ENCODE assay signal across 1 cellular context in the genomic region with DNA sequence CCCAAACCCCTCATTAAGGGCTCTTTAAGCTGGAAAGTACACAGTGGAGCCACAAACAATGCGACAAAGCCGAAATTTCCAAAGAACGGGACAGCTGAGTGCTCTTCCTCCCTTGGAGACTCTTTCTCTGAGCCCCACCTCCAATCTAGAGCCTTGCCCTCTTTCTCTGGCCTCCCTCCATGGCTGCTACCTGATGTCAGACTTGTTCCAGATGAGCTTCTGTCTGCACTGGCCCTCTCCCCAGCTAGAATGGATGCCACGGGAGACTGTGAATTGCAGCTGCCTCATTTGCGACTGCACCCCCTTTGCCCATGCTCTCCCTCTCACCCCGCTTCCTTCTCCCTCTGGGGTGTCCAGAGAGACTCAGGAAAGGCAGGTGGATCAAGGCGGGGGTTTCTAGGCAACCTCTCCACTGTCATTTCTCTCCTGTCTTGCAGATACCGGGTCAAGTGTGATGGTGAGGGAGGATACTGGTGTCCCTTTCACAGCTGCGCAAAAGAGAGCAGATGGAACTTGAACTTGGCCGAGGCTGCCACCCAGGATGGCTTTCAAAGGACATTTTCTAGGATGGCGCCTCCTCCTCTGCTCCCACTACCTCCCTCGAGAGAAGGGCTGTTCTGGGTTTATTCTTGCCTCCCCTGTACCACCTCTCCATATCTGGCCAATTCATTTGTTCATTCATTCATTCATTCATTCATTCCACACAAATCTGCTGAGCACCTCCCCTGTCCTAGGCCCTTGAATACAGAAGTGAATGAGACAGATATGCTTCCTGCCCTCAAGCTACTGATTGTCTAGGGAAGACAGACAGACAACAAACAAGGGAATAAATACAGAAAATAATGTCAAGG.
TF ChIP-seq lines count a peak whose summit lies in the region.

No MANE protein-coding gene starts in this region.

TF ChIP-seq in IMR-90, 13 proteins besides CTCF, POLR2A, EP300 and RAD21:
- TF ChIP-seq ELK1 (IDR thresholded peaks at IDR 0.05; ENCODE audit: borderline replicate concordance, low read depth, low read length): no peak
- TF ChIP-seq MXI1 (IDR thresholded peaks at IDR 0.05; ENCODE audit: borderline replicate concordance, low read depth, low read length): no peak
- no peak for TF ChIP-seq MAZ (IDR thresholded peaks at IDR 0.05; ENCODE audit: borderline replicate concordance, low read depth, low read length)
TF ChIP-seq in IMR-90: peak in this region for 0.
